9 cellular contexts compared by ENCODE assay signal in the genomic region with DNA sequence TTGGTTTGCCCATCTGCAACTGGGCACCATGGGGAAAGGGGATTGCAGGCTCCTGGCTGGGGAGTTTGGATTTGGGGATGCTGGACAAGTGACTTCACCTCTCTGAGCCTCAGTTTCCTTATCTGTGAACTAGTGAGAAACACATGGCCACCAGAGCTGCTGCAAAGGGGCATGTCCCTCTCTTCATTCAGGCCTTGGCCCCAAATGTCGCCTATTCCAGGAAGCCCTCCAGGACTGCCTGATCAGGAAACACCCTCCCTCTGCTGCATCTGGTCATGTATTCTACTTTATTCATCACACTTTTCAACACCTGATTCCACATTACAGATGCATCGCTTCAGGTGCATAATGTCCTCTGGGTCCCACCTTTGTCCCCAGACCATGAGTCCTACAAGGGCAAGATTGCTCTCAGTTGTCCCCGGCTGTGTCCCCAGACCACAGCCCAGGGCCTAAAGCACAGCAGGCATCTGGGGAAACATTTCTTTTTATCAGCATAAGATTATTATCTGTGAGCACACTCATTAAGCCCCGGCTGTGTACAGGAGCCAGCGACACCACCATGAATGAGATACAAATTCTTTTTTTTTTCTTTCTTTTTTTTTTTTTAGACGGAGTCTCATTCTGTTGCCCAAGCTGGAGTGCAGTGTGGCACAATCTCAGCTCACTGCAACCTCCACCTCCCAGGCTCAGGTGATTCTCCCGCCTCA. TPM values are rescaled to one million over a fixed set of nuclear protein-coding genes. Genes with fewer than 3 reads are reported as not detected.
DNase-seq lines count a peak whose midpoint lies in the region; ATAC-seq and TF ChIP-seq lines count a peak whose summit lies in the region.
"Had no signal": no experiment of that assay in that cellular context is flagged by ENCODE, and none has a peak within 500 bp of the region (broad histone marks: within the 10 kb centered on the region; RNA-seq: fewer than 3 reads in every experiment).

No MANE protein-coding gene starts in this region.

- peaks cover 10% of the 10 kb centered on the region for H3K9me3 Mint-ChIP-seq in T-helper 1 cell treated with Interleukin-12 subunit alpha and Interleukin-12 subunit beta and Interleukin-4 antibody, amounts not matched to agents 30 μg/mL and 1 μg/mL, for 36 hours
- H3K9me3 Mint-ChIP-seq in T-helper 2 cell treated with Interferon-gamma antibody and Interleukin-4, amounts not matched to agents 5 μg/mL and 100 μg/mL, for 36 hours = peaks cover 9% of the 10 kb centered on the region

- peak overlapping the region; percentile 82 for H3K4me3 Mint-ChIP-seq in T-helper 1 cell treated with Interleukin-12 subunit alpha and Interleukin-12 subunit beta and Interleukin-4 antibody, amounts not matched to agents 30 μg/mL and 1 μg/mL, for 36 hours
- peak overlapping the region; percentile 85 for H3K4me3 Mint-ChIP-seq in T-helper 2 cell treated with Interferon-gamma antibody and Interleukin-4, amounts not matched to agents 5 μg/mL and 100 μg/mL, for 36 hours

- DNase-seq in T-helper 1 cell (no peak), substantia nigra (lab: John Stamatoyannopoulos, UW) (no peak), SW480 (ENCODE audit: low spot score) (no peak), DMS114 treated with DMSO at 0.1 percent for 48 hours (lab: John Stamatoyannopoulos, UW; ENCODE audit: unreplicated experiment) (no peak)
- no peak for DNase-seq in T-helper 2 cell treated with Interferon-gamma antibody and Interleukin-4, amounts not matched to agents 5 μg/mL and 100 μg/mL, for 36 hours (ENCODE audit: low spot score)

- ATAC-seq in gastroesophageal sphincter = no peak
- no peak for ATAC-seq in GM18519 (IDR thresholded peaks at IDR 0.05; ENCODE audit: low FRiP score, unreplicated experiment)

- peak overlapping the region; percentile 28 to 49 for H3K4me3 ChIP-seq in gastroesophageal sphincter

- TF ChIP-seq POLR2A in gastroesophageal sphincter (IDR thresholded peaks at IDR 0.05) = no peak

- peaks cover 47% of the 10 kb centered on the region for H3K4me1 Mint-ChIP-seq in T-helper 1 cell treated with Interleukin-12 subunit alpha and Interleukin-12 subunit beta and Interleukin-4 antibody, amounts not matched to agents 30 μg/mL and 1 μg/mL, for 36 hours (ENCODE audit: low read depth)
- peaks cover 37% of the 10 kb centered on the region for H3K4me1 Mint-ChIP-seq in T-helper 2 cell treated with Interferon-gamma antibody and Interleukin-4, amounts not matched to agents 5 μg/mL and 100 μg/mL, for 36 hours (ENCODE audit: low read depth)

- no peak for TF ChIP-seq CTCF in gastroesophageal sphincter (IDR thresholded peaks at IDR 0.05)

- no peaks in the 10 kb centered on the region for H3K36me3 ChIP-seq in gastroesophageal sphincter

- peaks cover 23% of the 10 kb centered on the region for H3K36me3 Mint-ChIP-seq in T-helper 1 cell treated with Interleukin-12 subunit alpha and Interleukin-12 subunit beta and Interleukin-4 antibody, amounts not matched to agents 30 μg/mL and 1 μg/mL, for 36 hours (ENCODE audit: low read depth)
- no peaks in the 10 kb centered on the region for H3K36me3 Mint-ChIP-seq in T-helper 2 cell treated with Interferon-gamma antibody and Interleukin-4, amounts not matched to agents 5 μg/mL and 100 μg/mL, for 36 hours (ENCODE audit: low read depth)

- no peak for TF ChIP-seq EP300 in gastroesophageal sphincter (IDR thresholded peaks at IDR 0.05)

- H3K9me3 ChIP-seq in gastroesophageal sphincter = peaks cover 0 to 9% (median 0%) of the 10 kb centered on the region in 3 donors

- peak overlapping the region in 3 of 4 donors; percentile 58 to 78 (median 74) for H3K27ac ChIP-seq in gastroesophageal sphincter
- H3K27ac ChIP-seq in substantia nigra (ENCODE audit: low read depth, low read length, poor library complexity, severe bottlenecking) = peak overlapping the region; percentile 59

- H3K27me3 ChIP-seq in gastroesophageal sphincter = no peaks in the 10 kb centered on the region

- 71 to 92% methylated on average over 6 of the region's 7 CpGs for WGBS in gastroesophageal sphincter (ENCODE audit: low coverage in 1 of 2), 2 donors

- H3K4me1 ChIP-seq in gastroesophageal sphincter = peaks cover 0 to 46% (median 9%) of the 10 kb centered on the region in 3 donors

- peaks cover 5% of the 10 kb centered on the region for H3K27me3 Mint-ChIP-seq in T-helper 1 cell treated with Interleukin-12 subunit alpha and Interleukin-12 subunit beta and Interleukin-4 antibody, amounts not matched to agents 30 μg/mL and 1 μg/mL, for 36 hours (ENCODE audit: low read depth)
- H3K27me3 Mint-ChIP-seq in T-helper 2 cell treated with Interferon-gamma antibody and Interleukin-4, amounts not matched to agents 5 μg/mL and 100 μg/mL, for 36 hours (ENCODE audit: low read depth) = peaks cover 3% of the 10 kb centered on the region

- H3K27ac Mint-ChIP-seq in T-helper 1 cell treated with Interleukin-12 subunit alpha and Interleukin-12 subunit beta and Interleukin-4 antibody, amounts not matched to agents 30 μg/mL and 1 μg/mL, for 36 hours = peak overlapping the region; percentile 95
- H3K27ac Mint-ChIP-seq in T-helper 2 cell treated with Interferon-gamma antibody and Interleukin-4, amounts not matched to agents 5 μg/mL and 100 μg/mL, for 36 hours = peak overlapping the region; percentile 90

RNA-seq across cellular contexts. Expression of a gene that starts 37.5 kb away (rescaled TPM):
- 10 to 100 TPM; 31.9 to 64.6 (median 47.5) TPM for total RNA-seq in gastroesophageal sphincter

RNA-seq across cellular contexts. Expression of a gene that starts 41.3 kb away (rescaled TPM):
- 1 to 10 TPM in 3 of 4 donors, under 1 TPM in 1; 0.15 to 3.5 (median 1.5) TPM for total RNA-seq in gastroesophageal sphincter
- total RNA-seq: myocyte had no signal

RNA-seq across cellular contexts. Expression of a gene that starts 52.1 kb away (rescaled TPM):
- 1 to 10 TPM; 3.3 to 8.8 (median 4.8) TPM for total RNA-seq in gastroesophageal sphincter
